Comparison of ENCODE assay signal across 16 cellular contexts in genomic region chr11:1781593-1781975, GRCh38. TPM values are rescaled to one million over a fixed set of nuclear protein-coding genes. Genes with fewer than 3 reads are reported as not detected.
DNase-seq lines count a peak whose midpoint lies in the region; ATAC-seq and TF ChIP-seq lines count a peak whose summit lies in the region.
"Had no signal": no experiment of that assay in that cellular context is flagged by ENCODE, and none has a peak within 500 bp of the region (broad histone marks: within the 10 kb centered on the region; RNA-seq: fewer than 3 reads in every experiment).

No MANE protein-coding gene starts in this region.

- H3K27ac ChIP-seq in HL-60 (replicated peaks): peak overlapping the region; percentile 93
- H3K27ac ChIP-seq in mucosa of rectum (ENCODE audit: low read depth in 2 of 2, low read length in 2 of 2): peak overlapping the region; percentile 58 to 66
- H3K27ac ChIP-seq in adrenal gland: peak overlapping the region in 1 of 5 donors; percentile 36
- H3K27ac ChIP-seq: SJSA1 had no signal

- intact Hi-C loops in adrenal gland (cut with DNase I): no loop called here

- H3K36me3 ChIP-seq in mucosa of rectum (ENCODE audit: control insufficient read depth in 2 of 2, insufficient read depth in 2 of 2, low read length in 2 of 2): no peaks in the 10 kb centered on the region
- no peaks in the 10 kb centered on the region for H3K36me3 ChIP-seq in adrenal gland (replicated peaks in 1 of 2)
- H3K36me3 ChIP-seq: SJSA1 had no signal

- TF ChIP-seq CTCF in HL-60 (IDR thresholded peaks at IDR 0.05; ENCODE audit: insufficient read depth, low read length) (no peak), adrenal gland (IDR thresholded peaks at IDR 0.05) (no peak)

- no peaks in the 10 kb centered on the region for H3K36me3 Mint-ChIP-seq in immature natural killer cell
- no peaks in the 10 kb centered on the region for H3K36me3 Mint-ChIP-seq in stimulated activated memory B cell treated with anti-CD40 and anti-IgM and Interleukin-4, amounts not matched to agents 10 μg/mL and 1 μg/mL and 100 μg/mL, for 72 hours
- no peaks in the 10 kb centered on the region for H3K36me3 Mint-ChIP-seq in stimulated activated naive B cell treated with anti-CD40 and anti-IgM and Interleukin-4, amounts not matched to agents 10 μg/mL and 1 μg/mL and 100 μg/mL, for 72 hours
- H3K36me3 Mint-ChIP-seq: CD8-positive, alpha-beta memory T cell had no signal

- H3K9me3 ChIP-seq in mucosa of rectum (ENCODE audit: control insufficient read depth in 2 of 2, low read length in 2 of 2) (no peaks in the 10 kb centered on the region), adrenal gland (replicated peaks in 1 of 3) (no peaks in the 10 kb centered on the region)
- H3K9me3 ChIP-seq: SJSA1 had no signal

- H3K9me3 Mint-ChIP-seq in immature natural killer cell: no peaks in the 10 kb centered on the region
- no peaks in the 10 kb centered on the region for H3K9me3 Mint-ChIP-seq in stimulated activated memory B cell treated with anti-CD40 and anti-IgM and Interleukin-4, amounts not matched to agents 10 μg/mL and 1 μg/mL and 100 μg/mL, for 72 hours
- no peaks in the 10 kb centered on the region for H3K9me3 Mint-ChIP-seq in stimulated activated naive B cell treated with anti-CD40 and anti-IgM and Interleukin-4, amounts not matched to agents 10 μg/mL and 1 μg/mL and 100 μg/mL, for 72 hours
- H3K9me3 Mint-ChIP-seq: CD8-positive, alpha-beta memory T cell had no signal

- peaks cover 33 to 37% of the 10 kb centered on the region in 2 donors for H3K4me1 Mint-ChIP-seq in immature natural killer cell
- H3K4me1 Mint-ChIP-seq in stimulated activated memory B cell treated with anti-CD40 and anti-IgM and Interleukin-4, amounts not matched to agents 10 μg/mL and 1 μg/mL and 100 μg/mL, for 72 hours: peaks cover 30% of the 10 kb centered on the region
- H3K4me1 Mint-ChIP-seq in stimulated activated naive B cell treated with anti-CD40 and anti-IgM and Interleukin-4, amounts not matched to agents 10 μg/mL and 1 μg/mL and 100 μg/mL, for 72 hours: peaks cover 8 to 17% of the 10 kb centered on the region in 2 donors
- H3K4me1 Mint-ChIP-seq: CD8-positive, alpha-beta memory T cell had no signal

- ATAC-seq in stimulated activated memory B cell treated with anti-CD40 and anti-IgM and Interleukin-4, amounts not matched to agents 10 μg/mL and 1 μg/mL and 100 μg/mL, for 72 hours: no peak
- ATAC-seq in stimulated activated naive B cell treated with anti-CD40 and anti-IgM and Interleukin-4, amounts not matched to agents 10 μg/mL and 1 μg/mL and 100 μg/mL, for 72 hours (replicated peaks): no peak
- ATAC-seq in HG02885 (IDR thresholded peaks at IDR 0.05; ENCODE audit: poor library complexity, unreplicated experiment): no peak

- no peak for DNase-seq in HL-60 (ENCODE audit: low read depth in 1 of 2, low spot score in 1 of 2)
- no peak for DNase-seq in immature natural killer cell
- DNase-seq in GDM1 (lab: John Stamatoyannopoulos, UW): no peak
- DNase-seq in adrenal gland: no peak
- no peak for DNase-seq in stimulated activated naive B cell treated with anti-CD40 and anti-IgM and Interleukin-4, amounts not matched to agents 10 μg/mL and 1 μg/mL and 100 μg/mL, for 72 hours
- DNase-seq: CD8-positive, alpha-beta memory T cell; GOT3; MM.1S; NCI-H1105; NCI-H1694 treated with DMSO at 0.1 percent for 48 hours; NCI-H345; NCI-H526 treated with DMSO at 0.1 percent for 48 hours had no signal

- H3K27me3 ChIP-seq in HL-60 (ENCODE audit: insufficient read depth, poor library complexity, severe bottlenecking) (no peaks in the 10 kb centered on the region), mucosa of rectum (ENCODE audit: control insufficient read depth in 2 of 2, insufficient read depth in 2 of 2, low read length in 2 of 2) (peaks cover 0 to 6% of the 10 kb centered on the region in 2 donors), adrenal gland (no peaks in the 10 kb centered on the region)
- H3K27me3 ChIP-seq: SJSA1 had no signal

- H3K4me1 ChIP-seq in mucosa of rectum (ENCODE audit: control insufficient read depth in 2 of 2, insufficient read depth in 2 of 2, low read length in 2 of 2) (peaks cover 0 to 4% of the 10 kb centered on the region in 2 donors), adrenal gland (replicated peaks in 1 of 2) (no peaks in the 10 kb centered on the region)

- no peak for TF ChIP-seq POLR2A in adrenal gland (IDR thresholded peaks at IDR 0.05)

- peak overlapping the region in 4 of 5 donors; percentile 30 to 76 (median 48) for H3K4me3 Mint-ChIP-seq in immature natural killer cell
- no peak overlapping the region for H3K4me3 Mint-ChIP-seq in stimulated activated memory B cell treated with anti-CD40 and anti-IgM and Interleukin-4, amounts not matched to agents 10 μg/mL and 1 μg/mL and 100 μg/mL, for 72 hours
- no peak overlapping the region for H3K4me3 Mint-ChIP-seq in stimulated activated naive B cell treated with anti-CD40 and anti-IgM and Interleukin-4, amounts not matched to agents 10 μg/mL and 1 μg/mL and 100 μg/mL, for 72 hours
- H3K4me3 Mint-ChIP-seq: CD8-positive, alpha-beta memory T cell had no signal

- H3K27ac Mint-ChIP-seq in immature natural killer cell: peak overlapping the region in 4 of 6 donors; percentile 50 to 70 (median 68)
- peak overlapping the region; percentile 54 for H3K27ac Mint-ChIP-seq in stimulated activated memory B cell treated with anti-CD40 and anti-IgM and Interleukin-4, amounts not matched to agents 10 μg/mL and 1 μg/mL and 100 μg/mL, for 72 hours
- no peak overlapping the region for H3K27ac Mint-ChIP-seq in stimulated activated naive B cell treated with anti-CD40 and anti-IgM and Interleukin-4, amounts not matched to agents 10 μg/mL and 1 μg/mL and 100 μg/mL, for 72 hours
- H3K27ac Mint-ChIP-seq: CD8-positive, alpha-beta memory T cell had no signal

- 78 to 96% (median 91%) methylated on average over 3 to 9 of the region's 9 CpGs for WGBS in adrenal gland, 4 donors

- H3K9ac ChIP-seq in mucosa of rectum (ENCODE audit: low read depth in 1 of 2, low read length in 2 of 2): no peak overlapping the region

- H3K4me3 ChIP-seq in HL-60 (replicated peaks; ENCODE audit: insufficient read depth, low read length): no peak overlapping the region
- no peak overlapping the region for H3K4me3 ChIP-seq in mucosa of rectum (ENCODE audit: low read length in 2 of 2)
- no peak overlapping the region for H3K4me3 ChIP-seq in adrenal gland
- H3K4me3 ChIP-seq: SJSA1 had no signal

- peaks cover 0 to 6% (median 3%) of the 10 kb centered on the region in 3 donors for H3K27me3 Mint-ChIP-seq in immature natural killer cell (ENCODE audit: low read depth in 3 of 3)
- H3K27me3 Mint-ChIP-seq in stimulated activated memory B cell treated with anti-CD40 and anti-IgM and Interleukin-4, amounts not matched to agents 10 μg/mL and 1 μg/mL and 100 μg/mL, for 72 hours: peaks cover 9% of the 10 kb centered on the region
- peaks cover 18 to 26% of the 10 kb centered on the region in 2 donors for H3K27me3 Mint-ChIP-seq in stimulated activated naive B cell treated with anti-CD40 and anti-IgM and Interleukin-4, amounts not matched to agents 10 μg/mL and 1 μg/mL and 100 μg/mL, for 72 hours

RNA-seq across cellular contexts. Expression of gene CTSD, which starts 17.9 kb away (rescaled TPM):
- polyA plus RNA-seq in immature natural killer cell (100 to 1,000 TPM; 471 to 795 (median 488) TPM), adrenal gland (1,000 to 10,000 TPM in 2 of 3 donors, 100 to 1,000 TPM in 1; 641 to 1,561 (median 1,335) TPM)
- total RNA-seq in adrenal gland: 1,000 to 10,000 TPM; 1,712 to 4,168 (median 2,244) TPM

RNA-seq across cellular contexts. Expression of gene IFITM10, which starts 31.2 kb away (rescaled TPM):
- polyA plus RNA-seq in immature natural killer cell (under 1 TPM; 0.09 to 0.93 (median 0.39) TPM), adrenal gland (100 to 1,000 TPM in 1 of 3 donors, 10 to 100 TPM in 1, 1 to 10 TPM in 1; 6.3 to 267 (median 76.5) TPM)
- 100 to 1,000 TPM in 1 of 8 donors, 10 to 100 TPM in 7; 15.7 to 112 (median 31.6) TPM for total RNA-seq in adrenal gland

RNA-seq across cellular contexts. Expression of gene SYT8, which starts 53.2 kb away (rescaled TPM):
- polyA plus RNA-seq in immature natural killer cell (not detected), adrenal gland (1 to 10 TPM in 1 of 3 donors, under 1 TPM in 1, not detected in 1; 0.91 to 3.1 TPM)
- 1 to 10 TPM in 1 of 8 donors, under 1 TPM in 1, not detected in 6; 0.61 to 1.2 TPM for total RNA-seq in adrenal gland
- total RNA-seq: CD8-positive, alpha-beta memory T cell; SJSA1 had no signal
- polyA plus RNA-seq: CD8-positive, alpha-beta memory T cell had no signal

RNA-seq across cellular contexts. Expression of gene TNNI2, which starts 57.2 kb away (rescaled TPM):
- polyA plus RNA-seq in immature natural killer cell (1 to 10 TPM in 1 of 3 donors, under 1 TPM in 1, not detected in 1; 0.54 to 2.0 TPM), adrenal gland (10 to 100 TPM in 2 of 3 donors, 1 to 10 TPM in 1; 1.9 to 21.8 (median 12.0) TPM)
- 1 to 10 TPM in 3 of 8 donors, under 1 TPM in 2, not detected in 3; 0.55 to 4.2 (median 1.4) TPM for total RNA-seq in adrenal gland
- total RNA-seq: SJSA1 had no signal
- polyA plus RNA-seq: CD8-positive, alpha-beta memory T cell had no signal

Comparison
In these comparisons a context has a peak if more than half of its experiments do, and no peak if none do; other contexts are left out.
1. H3K4me3 Mint-ChIP-seq: peak in immature natural killer cell (4 of 5); none in stimulated activated memory B cell treated with anti-CD40 and anti-IgM and Interleukin-4, amounts not matched to agents 10 μg/mL and 1 μg/mL and 100 μg/mL, for 72 hours (single experiment) and stimulated activated naive B cell treated with anti-CD40 and anti-IgM and Interleukin-4, amounts not matched to agents 10 μg/mL and 1 μg/mL and 100 μg/mL, for 72 hours (0 of 2).